ENCODE assay signal across 8 cellular contexts in genomic region chr10:122307669-122308486, GRCh38. TPM values are rescaled to one million over a fixed set of nuclear protein-coding genes. Genes with fewer than 3 reads are reported as not detected.
DNase-seq lines count a peak whose midpoint lies in the region; ATAC-seq and TF ChIP-seq lines count a peak whose summit lies in the region.

No MANE protein-coding gene starts in this region.

- no peak overlapping the region for H3K27ac ChIP-seq in mesendoderm (ENCODE audit: low read depth, low read length)

- no peaks in the 10 kb centered on the region for H3K27me3 ChIP-seq in mesendoderm (ENCODE audit: insufficient read depth, low read length, poor library complexity)

- H4K5ac ChIP-seq in mesendoderm (ENCODE audit: low read length) = no peak overlapping the region

- peak overlapping the region; percentile 57 for H3K23ac ChIP-seq in mesendoderm (ENCODE audit: low read length)

- H3K79me2 ChIP-seq in mesendoderm (ENCODE audit: control insufficient read depth, insufficient read depth, low read length) = no peaks in the 10 kb centered on the region

- DNase-seq in LNCaP clone FGC (ENCODE audit: low read depth) (peak; percentile 6), dedifferentiated amniotic fluid mesenchymal stem cell (ENCODE audit: extremely low spot score) (peak; percentile 85), mesendoderm (peak; percentile 68), retina (no peak), cerebellar nuclear complex (lab: John Stamatoyannopoulos, UW) (no peak)
- DNase-seq in activated CD4-positive, alpha-beta T cell treated with anti-CD3 and anti-CD28 coated beads for 48 hours = no peak

- no peaks in the 10 kb centered on the region for H3K79me1 ChIP-seq in mesendoderm (ENCODE audit: low read length)

- H3K4me3 ChIP-seq in LNCaP clone FGC (ENCODE audit: low read depth, low read length) (no peak overlapping the region), mesendoderm (ENCODE audit: low read length) (no peak overlapping the region)

- no peak overlapping the region for H2AK5ac ChIP-seq in mesendoderm (ENCODE audit: low read length)

- no peak overlapping the region for H3K56ac ChIP-seq in mesendoderm (ENCODE audit: low read length)

- no CpG with 5 or more reads among the region's 15 CpGs for WGBS in mesendoderm (ENCODE audit: extremely low coverage, insufficient coverage, low lambda C conversion rate)

- no peak overlapping the region for H4K8ac ChIP-seq in mesendoderm (ENCODE audit: low read depth, low read length)

- H2BK120ac ChIP-seq in mesendoderm (ENCODE audit: low read depth, low read length) = no peak overlapping the region

- ATAC-seq in GM19395 (IDR thresholded peaks at IDR 0.05; ENCODE audit: unreplicated experiment) (peak; percentile 88), HG03139 (IDR thresholded peaks at IDR 0.05; ENCODE audit: unreplicated experiment) (no peak)

- no peak overlapping the region for H2BK5ac ChIP-seq in mesendoderm (ENCODE audit: low read length)

- no peak for TF ChIP-seq CTCF in LNCaP clone FGC (IDR thresholded peaks at IDR 0.05; ENCODE audit: control insufficient read depth, extremely low read depth, insufficient read depth)

- H3K4ac ChIP-seq in mesendoderm (ENCODE audit: low read depth, low read length) = no peak overlapping the region

- H3K4me2 ChIP-seq in mesendoderm (ENCODE audit: low read length) = no peak overlapping the region

- H3K36me3 ChIP-seq in mesendoderm (ENCODE audit: control insufficient read depth, insufficient read depth, low read length) = no peaks in the 10 kb centered on the region

- no peak overlapping the region for H3K9ac ChIP-seq in mesendoderm (ENCODE audit: low read length)

- H3K18ac ChIP-seq in mesendoderm (ENCODE audit: low read length) = no peak overlapping the region

- peaks cover 2% of the 10 kb centered on the region for H3K4me1 ChIP-seq in mesendoderm (ENCODE audit: control insufficient read depth, low read depth, low read length)

- H2BK15ac ChIP-seq in mesendoderm (replicated peaks; ENCODE audit: low read depth) = no peak overlapping the region

RNA-seq across cellular contexts. Expression of gene BTBD16, which starts 36.8 kb away (rescaled TPM):
- 0.14 TPM for polyA plus RNA-seq in mesendoderm (2013, experiment 1 of 2)
- polyA plus RNA-seq in mesendoderm (2013, experiment 2 of 2) = 0.03 TPM

Comparison
In these comparisons a context has a peak if more than half of its experiments do, and no peak if none do; other contexts are left out.
1. DNase-seq: peak in LNCaP clone FGC (single experiment), dedifferentiated amniotic fluid mesenchymal stem cell (single experiment) and mesendoderm (single experiment); none in activated CD4-positive, alpha-beta T cell treated with anti-CD3 and anti-CD28 coated beads for 48 hours (single experiment), retina (single experiment) and cerebellar nuclear complex (0 of 2).